In the genomic region with DNA sequence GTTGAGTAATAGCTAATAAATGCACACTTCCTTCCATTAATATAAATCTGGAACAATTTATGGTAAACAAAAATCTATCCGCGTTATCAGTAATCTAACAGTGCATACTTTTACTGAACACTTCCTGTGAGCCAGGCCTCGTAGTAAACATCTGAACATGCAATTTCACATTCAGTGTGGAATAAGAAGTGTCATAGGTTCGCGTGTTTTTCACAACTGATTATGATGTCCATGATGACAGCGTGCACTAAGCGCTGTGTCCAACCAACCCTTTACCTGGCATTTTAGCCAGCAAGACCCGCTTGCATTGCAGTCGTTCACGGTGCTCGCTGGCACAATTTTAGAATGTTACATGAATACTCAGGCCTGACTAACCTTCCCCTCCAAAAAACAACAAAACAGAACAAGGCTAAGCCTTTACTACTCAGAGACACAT, we compare ENCODE assay signal across 8 cellular contexts. TPM values are rescaled to one million over a fixed set of nuclear protein-coding genes. Genes with fewer than 3 reads are reported as not detected.
DNase-seq lines count a peak whose midpoint lies in the region; ATAC-seq, FAIRE-seq and TF ChIP-seq lines count a peak whose summit lies in the region.

No MANE protein-coding gene starts in this region.

- H2AFZ ChIP-seq in OCI-LY1 (ENCODE audit: low read length), result no peak overlapping the region
- no peak overlapping the region for H2AFZ ChIP-seq in H1 (ENCODE audit: low read length)
- no peak overlapping the region for H2AFZ ChIP-seq in osteoblast (ENCODE audit: low read length)

- H3K27me3 ChIP-seq in Caco-2 (replicated peaks; ENCODE audit: control insufficient read depth, insufficient read depth, low read length) (no peaks in the 10 kb centered on the region), OCI-LY1 (ENCODE audit: insufficient read depth, low read length) (no peaks in the 10 kb centered on the region), H1 (replicated peaks in 1 of 4; ENCODE audit: control insufficient read depth in 3 of 4, extremely low read depth in 1 of 4, insufficient read depth in 3 of 4, low read length in 3 of 4) (peaks cover 0 to 3% (median 0%) of the 10 kb centered on the region in 4 experiments; a peak in 3 of 7 replicates), osteoblast (ENCODE audit: insufficient read depth, low read length) (no peaks in the 10 kb centered on the region)

- no peak overlapping the region for H4K91ac ChIP-seq in H1 (replicated peaks; ENCODE audit: insufficient read length, low read length)

- no peak overlapping the region for H3K23ac ChIP-seq in H1 (ENCODE audit: insufficient read length)

- no TSS peak for BruUV-seq in Caco-2 (replicated peaks; lab: Mats Ljungman, UMichigan)

- no peak overlapping the region for H4K5ac ChIP-seq in H1 (ENCODE audit: insufficient read length, low read depth, low read length)

- H3K23me2 ChIP-seq in H1 (ENCODE audit: low read depth, low read length), result peaks cover 24% of the 10 kb centered on the region

- 82% methylated on average over 11 of the region's 11 CpGs; no CpG with 5 or more reads in 1 of the 2 experiments for WGBS in H1 (ENCODE audit: extremely low coverage in 1 of 2, insufficient coverage in 1 of 2, insufficient read length in 1 of 2, insufficient replicate concordance in 2 of 2, low coverage in 1 of 2, low lambda C conversion rate in 2 of 2, missing lambda C conversion rate in 1 of 2), 2 experiments

- H3K79me2 ChIP-seq in OCI-LY1 (ENCODE audit: insufficient read depth, low read length) (no peaks in the 10 kb centered on the region), H1 (ENCODE audit: control insufficient read depth in 1 of 2, insufficient read depth in 2 of 2, low read length in 2 of 2) (peaks cover 5 to 33% of the 10 kb centered on the region in 2 experiments), osteoblast (ENCODE audit: insufficient read depth, low read length) (peaks cover 42% of the 10 kb centered on the region)

- H3K27ac Mint-ChIP-seq in Caco-2 (ENCODE audit: unreplicated experiment), result peak overlapping the region; percentile 99

- intact Hi-C loops in Caco-2 (cut with micrococcal nuclease; ENCODE audit: unreplicated experiment), result no loop called here

- H2BK15ac ChIP-seq in H1 (ENCODE audit: low read length), result no peak overlapping the region

- no peaks in the 10 kb centered on the region for H3K9me2 ChIP-seq in OCI-LY1 (ENCODE audit: low read depth, low read length)

- peaks cover 16% of the 10 kb centered on the region for H3F3A ChIP-seq in OCI-LY1 (ENCODE audit: insufficient read depth, low read length)

- H3K79me1 ChIP-seq in H1 (ENCODE audit: low read depth, low read length), result peaks cover 12% of the 10 kb centered on the region

- peak overlapping the region; percentile 81 for H3K9ac ChIP-seq in OCI-LY1 (ENCODE audit: low read length)
- H3K9ac ChIP-seq in H1 (replicated peaks in 1 of 4; ENCODE audit: extremely low read depth in 1 of 4, low read depth in 3 of 4, low read length in 3 of 4), result peak overlapping the region in 1 of 4 experiments; percentile 71; a peak in 4 of 7 replicates

- H3K4me1 ChIP-seq in Caco-2 (peaks cover 10% of the 10 kb centered on the region; the same call in 1 of the 2 replicates), OCI-LY1 (ENCODE audit: insufficient read depth, low read length, severe bottlenecking) (peaks cover 26% of the 10 kb centered on the region), H1 (replicated peaks in 1 of 4; ENCODE audit: control insufficient read depth in 3 of 4, insufficient read depth in 4 of 4, low read length in 3 of 4) (peaks cover 0 to 10% (median 6%) of the 10 kb centered on the region in 4 experiments; a peak in 4 of 7 replicates), osteoblast (ENCODE audit: insufficient read depth, low read length) (peaks cover 22% of the 10 kb centered on the region)

- H3K14ac ChIP-seq in H1 (ENCODE audit: insufficient read length), result no peak overlapping the region

- no peak overlapping the region for H2BK20ac ChIP-seq in H1 (ENCODE audit: low read length)

- no peak overlapping the region for H2BK5ac ChIP-seq in H1 (ENCODE audit: low read depth, low read length)

- peaks cover 38% of the 10 kb centered on the region for H3K36me3 Mint-ChIP-seq in Caco-2 (ENCODE audit: insufficient read depth, unreplicated experiment)

- no peak for TF ChIP-seq CTCF in Caco-2 (IDR thresholded peaks at IDR 0.05; ENCODE audit: insufficient read depth in 1 of 2, low read depth in 1 of 2, low read length in 1 of 2, severe bottlenecking in 1 of 2, unreplicated experiment in 1 of 2)
- no peak for TF ChIP-seq CTCF in OCI-LY1 (IDR thresholded peaks at IDR 0.05; ENCODE audit: low read length)
- TF ChIP-seq CTCF in H1 (IDR thresholded peaks at IDR 0.05; ENCODE audit: control extremely low read depth in 1 of 3, insufficient read depth in 1 of 3, low read depth in 1 of 3, low read length in 3 of 3), result no peak
- no peak for TF ChIP-seq CTCF in osteoblast (IDR thresholded peaks at IDR 0.05; ENCODE audit: extremely low read depth, low read depth, low read length)

- peak overlapping the region; percentile 90 for H3K4me3 Mint-ChIP-seq in Caco-2 (ENCODE audit: unreplicated experiment)

- peaks cover 20% of the 10 kb centered on the region for H3K4me1 Mint-ChIP-seq in Caco-2 (ENCODE audit: low read depth, unreplicated experiment)

- no peak for TF ChIP-seq RAD21 in H1 (IDR thresholded peaks at IDR 0.05 in 1 of 2, conservative IDR thresholded peaks at IDR 0.05 in 1 of 2; ENCODE audit: low read depth in 2 of 2, low read length in 2 of 2)

- no peak for TF ChIP-seq POLR2A in H1 (IDR thresholded peaks at IDR 0.05; ENCODE audit: control extremely low read depth in 1 of 2, low read depth in 2 of 2, low read length in 2 of 2)

- DNase-seq in Caco-2 (no peak), H1 (ENCODE audit: low read depth in 1 of 2, low spot score in 2 of 2) (no peak), osteoblast (ENCODE audit: insufficient read length, low spot score, missing footprints) (no peak), NCI-H2107 treated with DMSO at 0.1 percent for 48 hours (lab: John Stamatoyannopoulos, UW; ENCODE audit: unreplicated experiment) (no peak), NCI-H2081 treated with DMSO at 0.1 percent for 48 hours (lab: John Stamatoyannopoulos, UW) (no peak)

- no peak overlapping the region for H3K4ac ChIP-seq in H1 (replicated peaks; ENCODE audit: insufficient read length, low read depth, low read length)

- CTCF ChIA-PET in Caco-2 (lab: Charles Lee) (no interaction called here), H1 (lab: Charles Lee; ENCODE audit: partially characterized antibody) (interaction anchor here (0.5 to 3.7 kb wide), 5 partner anchors 16 to 43 kb away, joined by 3 to 15 read pairs (median 3); no protein-coding TSS in a partner anchor)

- no peaks in the 10 kb centered on the region for H3K27me3 Mint-ChIP-seq in Caco-2 (ENCODE audit: insufficient read depth, unreplicated experiment)

- no peak for FAIRE-seq in H1 (lab: Jason Lieb, UNC)

- H3K56ac ChIP-seq in H1 (replicated peaks; ENCODE audit: insufficient read length, low read depth, low read length), result no peak overlapping the region

- H3K18ac ChIP-seq in H1 (ENCODE audit: extremely low read depth, low read length), result no peak overlapping the region

- H3K36me3 ChIP-seq in Caco-2 (ENCODE audit: control insufficient read depth, insufficient read depth, low read length) (no peaks in the 10 kb centered on the region; the same call in 1 of the 2 replicates), OCI-LY1 (ENCODE audit: insufficient read depth, low read length) (peaks cover 15% of the 10 kb centered on the region; the same call in 1 of the 2 replicates), H1 (ENCODE audit: control insufficient read depth in 2 of 4, insufficient read depth in 4 of 4, low read length in 3 of 4) (0 out of 8 replicates have a peak, but pooled peaks cover 0 to 3% (median 0%) of the 10 kb centered on the region in 4 experiments), osteoblast (ENCODE audit: insufficient read depth, low read length) (peaks cover 17% of the 10 kb centered on the region)

- no peaks in the 10 kb centered on the region for H4K20me1 ChIP-seq in OCI-LY1 (ENCODE audit: insufficient read depth, low read length)
- H4K20me1 ChIP-seq in H1 (replicated peaks in 1 of 2; ENCODE audit: control insufficient read depth in 1 of 2, insufficient read depth in 2 of 2, low read length in 2 of 2), result peaks cover 12 to 16% of the 10 kb centered on the region in 2 experiments
- peaks cover 24% of the 10 kb centered on the region for H4K20me1 ChIP-seq in osteoblast (ENCODE audit: insufficient read depth, low read length)

- TF ChIP-seq EP300 in H1 (IDR thresholded peaks at IDR 0.05; ENCODE audit: borderline replicate concordance in 1 of 2, low read depth in 2 of 2, low read length in 2 of 2), result no peak

- no peak overlapping the region for H2AK5ac ChIP-seq in H1 (ENCODE audit: low read depth, low read length)

- H4K8ac ChIP-seq in H1 (ENCODE audit: extremely low read depth, insufficient read depth, low read length), result no peak overlapping the region

- no peaks in the 10 kb centered on the region for H3K9me3 Mint-ChIP-seq in Caco-2 (ENCODE audit: unreplicated experiment)

- H3K9me3 ChIP-seq in Caco-2 (no peaks in the 10 kb centered on the region), OCI-LY1 (ENCODE audit: low read length) (no peaks in the 10 kb centered on the region), H1 (ENCODE audit: insufficient read depth in 2 of 2, low read depth in 1 of 2, low read length in 1 of 2) (no peaks in the 10 kb centered on the region), osteoblast (ENCODE audit: low read depth, low read length) (no peaks in the 10 kb centered on the region)

- ATAC-seq in GM21576 (IDR thresholded peaks at IDR 0.05; ENCODE audit: unreplicated experiment), result no peak
- ATAC-seq in HG03108 (IDR thresholded peaks at IDR 0.05; ENCODE audit: unreplicated experiment), result no peak

- H2BK12ac ChIP-seq in H1 (ENCODE audit: low read depth, low read length), result no peak overlapping the region

- POLR2A ChIA-PET in Caco-2 (lab: Charles Lee), result no interaction called here
- POLR2A ChIA-PET in H1 (lab: Charles Lee; ENCODE audit: partially characterized antibody), result interaction anchor here (1.2 to 2.4 kb wide), 5 partner anchors 11 to 115 kb away, joined by 3 to 10 read pairs (median 3); no protein-coding TSS in a partner anchor

- no peak overlapping the region for H2BK120ac ChIP-seq in H1 (replicated peaks; ENCODE audit: low read depth, low read length)

- peak overlapping the region; percentile 13 for H3K27ac ChIP-seq in OCI-LY1 (ENCODE audit: low read depth, low read length, poor library complexity, severe bottlenecking)
- no peak overlapping the region for H3K27ac ChIP-seq in H1 (ENCODE audit: low read depth, low read length)
- peak overlapping the region; percentile 39 for H3K27ac ChIP-seq in osteoblast (ENCODE audit: low read depth, low read length)

- H3K4me3 ChIP-seq in Caco-2 (ENCODE audit: low read depth, low read length) (peak overlapping the region; percentile 94), OCI-LY1 (ENCODE audit: low read depth, low read length, poor library complexity, severe bottlenecking) (peak overlapping the region; percentile 71), H1 (ENCODE audit: extremely low read depth in 1 of 4, insufficient read depth in 2 of 4, low read depth in 3 of 4, low read length in 4 of 4) (peak overlapping the region; percentile 88 to 98 (median 94)), osteoblast (ENCODE audit: insufficient read depth, low read length) (peak overlapping the region; percentile 81)

- H3K4me2 ChIP-seq in OCI-LY1 (ENCODE audit: low read length) (peak overlapping the region; percentile 88), H1 (ENCODE audit: insufficient read depth in 1 of 2, low read depth in 2 of 2, low read length in 2 of 2) (peak overlapping the region; percentile 85 to 99), osteoblast (ENCODE audit: insufficient read depth, low read length) (peak overlapping the region; percentile 86)

RNA-seq across cellular contexts. Expression of a gene that starts 2.1 kb away (rescaled TPM):
- total RNA-seq in Caco-2 (2022) (33.2 and 38.8 TPM in 2 replicates), osteoblast (40.1 and 40.2 TPM in 2 replicates)
- 52.7 and 55.1 TPM in 2 replicates for total RNA-seq in H1 (2021; fragmentation: NEBNext Ultra II Directional; extraction: Animal tissue kit (Norgen Biotek cat#: 25700))
- 15.8 and 23.3 TPM in 2 replicates for polyA plus RNA-seq in H1 (2011; rRNA removed)
- 23.1 TPM for polyA plus RNA-seq in H1 (2011; cell fraction: cytosol; rRNA removed)
- polyA plus RNA-seq in H1 (2011; cell fraction: nucleus; rRNA removed), result 16.1 TPM
- 44.2 to 49.8 TPM (median 48.1 TPM) in 4 replicates for polyA plus RNA-seq in H1 (2012, experiment 1 of 2)
- 34.1 TPM for polyA plus RNA-seq in H1 (2012, experiment 2 of 2)
- 29.7 TPM for polyA plus RNA-seq in H1 (2013, experiment 1 of 2)
- 29.0 TPM for polyA plus RNA-seq in H1 (2013, experiment 2 of 2)
- 10.0 and 14.9 TPM in 2 replicates for polyA minus RNA-seq in H1 (2011; rRNA and poly(A)+ RNA removed)
- 14.5 TPM for polyA minus RNA-seq in H1 (2011; cell fraction: cytosol; rRNA and poly(A)+ RNA removed)
- 12.4 TPM for polyA minus RNA-seq in H1 (2011; cell fraction: nucleus; rRNA and poly(A)+ RNA removed)
